ENCODE assay signal across 17 cellular contexts in the genomic region with DNA sequence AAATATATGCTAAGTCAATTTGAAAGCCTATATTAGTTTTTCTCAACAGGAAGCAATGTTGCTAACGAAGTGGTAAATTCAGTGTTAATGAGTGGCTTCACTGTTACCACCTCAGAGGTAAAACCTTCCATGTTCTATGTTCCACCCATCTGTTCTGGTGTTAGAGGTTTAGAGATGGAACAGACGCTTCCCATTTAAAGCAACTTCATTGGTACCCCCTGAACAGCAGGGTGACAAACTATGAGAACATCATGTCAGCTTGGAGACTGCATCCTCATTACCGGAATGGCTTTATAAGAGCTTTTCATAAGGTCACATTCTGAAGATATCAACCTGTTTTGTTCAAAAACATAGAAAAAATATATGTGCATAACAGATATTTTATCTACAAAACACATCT.
DNase-seq lines count a peak whose midpoint lies in the region; ATAC-seq, FAIRE-seq and TF ChIP-seq lines count a peak whose summit lies in the region.
"Had no signal": no experiment of that assay in that cellular context is flagged by ENCODE, and none has a peak within 500 bp of the region (broad histone marks: within the 10 kb centered on the region; RNA-seq: fewer than 3 reads in every experiment).

No MANE protein-coding gene starts in this region.

- peaks cover 59% of the 10 kb centered on the region for H4K20me1 ChIP-seq in astrocyte (ENCODE audit: insufficient read depth, low read length)

- intact Hi-C loops in left ventricle myocardium superior (cut with micrococcal nuclease) = no loop called here
- intact Hi-C loops in Right ventricle myocardium inferior (cut with DNase I) = no loop called here

- no peak overlapping the region for H2AFZ ChIP-seq in astrocyte (ENCODE audit: low read depth, low read length)
- H2AFZ ChIP-seq: GM23338 had no signal

- H3K4me2 ChIP-seq in astrocyte (ENCODE audit: low read length) = no peak overlapping the region
- H3K4me2 ChIP-seq: BLaER1 treated with 17β-estradiol and CSF1 and Interleukin-3, amounts not matched to agents 10 nM and 100 nM; GM23338 had no signal

- H3K4me3 Mint-ChIP-seq in astrocyte (ENCODE audit: unreplicated experiment) = no peak overlapping the region
- H3K4me3 Mint-ChIP-seq: B cell; CD8-positive, alpha-beta T cell; GM23338 had no signal

- peaks cover 11% of the 10 kb centered on the region for H3K36me3 ChIP-seq in astrocyte (ENCODE audit: insufficient read depth, low read length)

- no peaks in the 10 kb centered on the region for H3K9me3 Mint-ChIP-seq in astrocyte (ENCODE audit: unreplicated experiment)
- H3K9me3 Mint-ChIP-seq: CD8-positive, alpha-beta T cell; GM23338 had no signal

- H3K27me3 ChIP-seq in astrocyte (ENCODE audit: insufficient read depth, low read length) = no peaks in the 10 kb centered on the region
- H3K27me3 ChIP-seq: BLaER1 treated with 17β-estradiol and CSF1 and Interleukin-3, amounts not matched to agents 10 nM and 100 nM had no signal

- FAIRE-seq in astrocyte (lab: Jason Lieb, UNC) (peak; percentile 56), islet of Langerhans (lab: Jason Lieb, UNC) (peak; percentile 93)

- no peaks in the 10 kb centered on the region for H3K27me3 Mint-ChIP-seq in astrocyte (ENCODE audit: low read depth, unreplicated experiment)
- H3K27me3 Mint-ChIP-seq: B cell had no signal

- H3K4me3 ChIP-seq in astrocyte (ENCODE audit: insufficient read depth, low read depth, low read length) = no peak overlapping the region
- H3K4me3 ChIP-seq: BLaER1 treated with 17β-estradiol and CSF1 and Interleukin-3, amounts not matched to agents 10 nM and 100 nM; GM23338 had no signal

- no peak overlapping the region for H3K27ac Mint-ChIP-seq in astrocyte (ENCODE audit: unreplicated experiment)
- H3K27ac Mint-ChIP-seq: B cell; CD8-positive, alpha-beta T cell; GM23338 had no signal

- peaks cover 72% of the 10 kb centered on the region for H3K79me2 ChIP-seq in astrocyte (ENCODE audit: insufficient read depth, low read length)

- DNase-seq in left ventricle myocardium superior (no peak), Right ventricle myocardium inferior (ENCODE audit: missing footprints) (no peak), astrocyte (ENCODE audit: low read depth) (no peak), retina (no peak)
- no peak for DNase-seq in activated CD4-positive, alpha-beta T cell treated with anti-CD3 and anti-CD28 coated beads, Interleukin-2, amount 50 U/mL, for 1 hour
- DNase-seq: Calu3; CD8-positive, alpha-beta T cell; DMS 273 treated with DMSO at 0.1 percent for 48 hours; DMS53; DND-41; EL; HCEC 1CT had no signal

- H3K4me1 Mint-ChIP-seq in astrocyte (ENCODE audit: low read depth, unreplicated experiment) = no peaks in the 10 kb centered on the region

- no peaks in the 10 kb centered on the region for H3K9me3 ChIP-seq in astrocyte (ENCODE audit: insufficient read depth, low read depth, low read length)

- no peak overlapping the region for H3K9ac ChIP-seq in astrocyte (ENCODE audit: low read length)
- H3K9ac ChIP-seq: BLaER1 treated with 17β-estradiol and CSF1 and Interleukin-3, amounts not matched to agents 10 nM and 100 nM had no signal

- peaks cover 9% of the 10 kb centered on the region for H3K36me3 Mint-ChIP-seq in astrocyte (ENCODE audit: low read depth, unreplicated experiment)

- no peaks in the 10 kb centered on the region for H3K4me1 ChIP-seq in astrocyte (ENCODE audit: insufficient read depth, low read length)
- H3K4me1 ChIP-seq: BLaER1 treated with 17β-estradiol and CSF1 and Interleukin-3, amounts not matched to agents 10 nM and 100 nM had no signal

- no peak overlapping the region for H3K27ac ChIP-seq in astrocyte (ENCODE audit: low read depth, low read length)
- H3K27ac ChIP-seq: BLaER1 treated with 17β-estradiol and CSF1 and Interleukin-3, amounts not matched to agents 10 nM and 100 nM; HL-60 had no signal

- no peak for TF ChIP-seq CTCF in astrocyte (IDR thresholded peaks at IDR 0.05; ENCODE audit: insufficient read depth, low read depth, low read length)

- ATAC-seq in left ventricle myocardium superior (peak; percentile 24), Right ventricle myocardium inferior (no peak)
- ATAC-seq: CD8-positive, alpha-beta T cell; GM23338 had no signal
